9 cellular contexts compared by ENCODE assay signal in the genomic region with DNA sequence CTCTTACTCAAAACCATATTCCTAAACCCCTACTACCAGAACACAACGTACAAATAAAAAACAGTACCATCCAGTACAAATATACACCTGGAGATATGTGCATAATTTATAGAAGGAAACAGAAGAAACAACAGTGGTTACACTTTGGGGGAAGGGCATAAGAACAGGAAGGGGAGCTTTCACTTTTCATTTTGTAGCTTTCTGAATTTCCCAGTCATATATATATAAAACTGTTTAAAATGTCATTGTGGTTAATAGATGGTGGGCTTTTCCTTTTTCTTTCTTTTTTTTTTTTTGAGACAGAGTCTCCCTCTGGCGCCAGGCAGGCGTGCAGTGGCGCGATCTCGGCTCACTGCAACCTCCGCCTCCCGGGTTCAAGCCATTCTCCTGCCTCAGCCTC. TPM values are rescaled to one million over a fixed set of nuclear protein-coding genes. Genes with fewer than 3 reads are reported as not detected.
DNase-seq lines count a peak whose midpoint lies in the region; ATAC-seq, FAIRE-seq and TF ChIP-seq lines count a peak whose summit lies in the region.
"Had no signal": no experiment of that assay in that cellular context is flagged by ENCODE, and none has a peak within 500 bp of the region (broad histone marks: within the 10 kb centered on the region; RNA-seq: fewer than 3 reads in every experiment).

No MANE protein-coding gene starts in this region.

- H3K27me3 Mint-ChIP-seq in activated T-helper 1 cell treated with anti-CD3 and anti-CD28 coated beads, Interleukin-12 subunit alpha, Interleukin-12 subunit beta, Interleukin-2, Interleukin-4 antibody, amounts not matched to agents 30 ng/mL and 10 ng/mL and 1 ng/mL, durations not matched to agents 14 hours and 24 hours and 36 hours (ENCODE audit: insufficient read depth), result peaks cover 16% of the 10 kb centered on the region
- no peaks in the 10 kb centered on the region for H3K27me3 Mint-ChIP-seq in osteocyte (ENCODE audit: unreplicated experiment)

- FAIRE-seq in GM18507 (lab: Jason Lieb, UNC), result peak; percentile 26

- H3K27ac Mint-ChIP-seq in activated T-helper 1 cell treated with anti-CD3 and anti-CD28 coated beads, Interleukin-12 subunit alpha, Interleukin-12 subunit beta, Interleukin-2, Interleukin-4 antibody, amounts not matched to agents 30 ng/mL and 10 ng/mL and 1 ng/mL, durations not matched to agents 14 hours and 24 hours and 36 hours, result peak overlapping the region; percentile 27
- H3K27ac Mint-ChIP-seq in osteocyte (ENCODE audit: unreplicated experiment), result peak overlapping the region; percentile 96

- TF ChIP-seq CTCF in osteocyte (IDR thresholded peaks at IDR 0.05), result no peak

- ATAC-seq in HG02885 (IDR thresholded peaks at IDR 0.05; ENCODE audit: poor library complexity, unreplicated experiment) (peak; percentile 51), GM19397 (IDR thresholded peaks at IDR 0.05; ENCODE audit: unreplicated experiment) (no peak)

- no peaks in the 10 kb centered on the region for H3K9me3 Mint-ChIP-seq in activated T-helper 1 cell treated with anti-CD3 and anti-CD28 coated beads, Interleukin-12 subunit alpha, Interleukin-12 subunit beta, Interleukin-2, Interleukin-4 antibody, amounts not matched to agents 30 ng/mL and 10 ng/mL and 1 ng/mL, durations not matched to agents 14 hours and 24 hours and 36 hours
- H3K9me3 Mint-ChIP-seq in osteocyte (ENCODE audit: unreplicated experiment), result no peaks in the 10 kb centered on the region

- DNase-seq in GM18507 (ENCODE audit: extremely low spot score, insufficient read length, low read depth) (no peak), osteocyte (ENCODE audit: extremely low spot score, unreplicated experiment) (no peak), NCI-H524 treated with DMSO at 0.1 percent for 48 hours (lab: John Stamatoyannopoulos, UW) (no peak), COLO829 (ENCODE audit: low spot score) (no peak)
- DNase-seq in activated T-helper 1 cell treated with anti-CD3 and anti-CD28 coated beads, Interleukin-12 subunit alpha, Interleukin-12 subunit beta, Interleukin-2, Interleukin-4 antibody, amounts not matched to agents 30 ng/mL and 10 ng/mL and 1 ng/mL, durations not matched to agents 14 hours and 24 hours and 36 hours (ENCODE audit: low spot score), result no peak
- DNase-seq: activated CD4-positive, alpha-beta T cell treated with anti-CD3 and anti-CD28 coated beads, Interleukin-2, amount 50 U/mL, for 48 hours; H7 had no signal

- H3K36me3 Mint-ChIP-seq in activated T-helper 1 cell treated with anti-CD3 and anti-CD28 coated beads, Interleukin-12 subunit alpha, Interleukin-12 subunit beta, Interleukin-2, Interleukin-4 antibody, amounts not matched to agents 30 ng/mL and 10 ng/mL and 1 ng/mL, durations not matched to agents 14 hours and 24 hours and 36 hours (ENCODE audit: low read depth), result peaks cover 13% of the 10 kb centered on the region
- H3K36me3 Mint-ChIP-seq in osteocyte (ENCODE audit: unreplicated experiment), result peaks cover 45% of the 10 kb centered on the region

- intact Hi-C loops in activated T-helper 1 cell treated with anti-CD3 and anti-CD28 coated beads, Interleukin-12 subunit alpha, Interleukin-12 subunit beta, Interleukin-2, Interleukin-4 antibody, amounts not matched to agents 30 ng/mL and 10 ng/mL and 1 ng/mL, durations not matched to agents 14 hours and 24 hours and 36 hours (cut with micrococcal nuclease), result loop anchor here (1.0 to 2.0 kb wide), 4 partner anchors 10 to 58 kb away; partner anchors contain the start of gene MALSU1

- H3K4me1 Mint-ChIP-seq in activated T-helper 1 cell treated with anti-CD3 and anti-CD28 coated beads, Interleukin-12 subunit alpha, Interleukin-12 subunit beta, Interleukin-2, Interleukin-4 antibody, amounts not matched to agents 30 ng/mL and 10 ng/mL and 1 ng/mL, durations not matched to agents 14 hours and 24 hours and 36 hours (ENCODE audit: low read depth), result peaks cover 31% of the 10 kb centered on the region
- H3K4me1 Mint-ChIP-seq in osteocyte (ENCODE audit: unreplicated experiment), result peaks cover 70% of the 10 kb centered on the region

- H3K4me3 Mint-ChIP-seq in activated T-helper 1 cell treated with anti-CD3 and anti-CD28 coated beads, Interleukin-12 subunit alpha, Interleukin-12 subunit beta, Interleukin-2, Interleukin-4 antibody, amounts not matched to agents 30 ng/mL and 10 ng/mL and 1 ng/mL, durations not matched to agents 14 hours and 24 hours and 36 hours, result peak overlapping the region; percentile 76
- no peak overlapping the region for H3K4me3 Mint-ChIP-seq in osteocyte (ENCODE audit: unreplicated experiment)

RNA-seq across cellular contexts. Expression of gene MALSU1, which starts 47.2 kb away (rescaled TPM):
- total RNA-seq in activated T-helper 1 cell treated with anti-CD3 and anti-CD28 coated beads, Interleukin-12 subunit alpha, Interleukin-12 subunit beta, Interleukin-2, Interleukin-4 antibody, amounts not matched to agents 30 ng/mL and 10 ng/mL and 1 ng/mL, durations not matched to agents 14 hours and 24 hours and 36 hours, result 92.3 and 92.8 TPM in 2 replicates
- total RNA-seq in osteocyte, result 44.8 and 46.2 TPM in 2 replicates
